ENCODE assay signal across 29 cellular contexts in genomic region chr6:163085426-163085825, GRCh38.
"Had no signal": no experiment of that assay in that cellular context is flagged by ENCODE, and none has a peak within 500 bp of the region (broad histone marks: within the 10 kb centered on the region; RNA-seq: fewer than 3 reads in every experiment).

No MANE protein-coding gene starts in this region.

- ATAC-seq: activated CD8-positive, alpha-beta T cell treated with anti-CD3 and anti-CD28 coated beads, Interleukin-2, amount 10 ng/mL, durations not matched to agents 7 days and 5 days; activated T-helper 17 cell treated with anti-CD3 and anti-CD28 coated beads, Interleukin-2, amount 50 U/mL, for 72 hours; effector memory CD8-positive, alpha-beta T cell; gastroesophageal sphincter; left lung; natural killer cell treated with Interleukin-12 subunit alpha and Interleukin-12 subunit beta and Interleukin-15 and Interleukin-18, amount 100 ng/mL, for 72 hours; stimulated activated naive B cell treated with anti-CD40 and anti-IgM and Interleukin-4, amounts not matched to agents 10 μg/mL and 1 μg/mL and 100 μg/mL, for 72 hours had no signal

- H3K36me3 ChIP-seq: adrenal gland, ascending aorta, brain microvascular endothelial cell, colonic mucosa, esophagus squamous epithelium, gastroesophageal sphincter, left lung, sigmoid colon, transverse colon, uterus, WERI-Rb-1 had no signal

- H3K27me3 Mint-ChIP-seq: activated naive CD8-positive, alpha-beta T cell; activated T-cell treated with anti-CD3 and anti-CD28 coated beads, Interleukin-2, amount 50 U/mL, for 24 hours; stimulated activated naive B cell treated with anti-CD40 and anti-IgM and Interleukin-4, amounts not matched to agents 10 μg/mL and 1 μg/mL and 100 μg/mL, for 72 hours had no signal

- H3K9me3 ChIP-seq: adrenal gland, ascending aorta, colonic mucosa, esophagus squamous epithelium, gastroesophageal sphincter, left lung, sigmoid colon, transverse colon, uterus had no signal

- H3K4me3 Mint-ChIP-seq: activated CD8-positive, alpha-beta T cell treated with anti-CD3 and anti-CD28 coated beads, Interleukin-2, amount 10 ng/mL, durations not matched to agents 7 days and 5 days; activated naive CD8-positive, alpha-beta T cell; activated T-cell treated with anti-CD3 and anti-CD28 coated beads, Interleukin-2, amount 50 U/mL, for 24 hours; activated T-helper 17 cell treated with anti-CD3 and anti-CD28 coated beads, Interleukin-2, amount 50 U/mL, for 72 hours; effector memory CD8-positive, alpha-beta T cell; immature natural killer cell; natural killer cell treated with Interleukin-12 subunit alpha and Interleukin-12 subunit beta and Interleukin-15 and Interleukin-18, amount 100 ng/mL, for 72 hours; stimulated activated naive B cell treated with anti-CD40 and anti-IgM and Interleukin-4, amounts not matched to agents 10 μg/mL and 1 μg/mL and 100 μg/mL, for 72 hours had no signal

- DNase-seq: activated CD4-positive, alpha-beta T cell treated with anti-CD3 and anti-CD28 coated beads for 1 hour; activated CD4-positive, alpha-beta T cell treated with anti-CD3 and anti-CD28 coated beads, Interleukin-2, amount 50 U/mL, for 1 hour; activated CD8-positive, alpha-beta T cell treated with anti-CD3 and anti-CD28 coated beads, Interleukin-2, amount 10 ng/mL, durations not matched to agents 7 days and 5 days; activated T-cell treated with anti-CD3 and anti-CD28 coated beads, Interleukin-2, amount 50 U/mL, for 24 hours; adrenal gland; brain microvascular endothelial cell; colonic mucosa; dorsolateral prefrontal cortex; effector memory CD8-positive, alpha-beta T cell; esophagus squamous epithelium; head of caudate nucleus; immature natural killer cell; left lung; mammary epithelial cell; nucleus accumbens; sigmoid colon; stimulated activated CD4-positive, alpha-beta T cell treated with anti-CD3 and anti-CD28 coated beads, Interleukin-2, amount 100 ng/mL, for 48 hours; stimulated activated CD8-positive, alpha-beta memory T cell treated with anti-CD3 and anti-CD28 coated beads, Interleukin-4, amount 100 ng/mL, for 48 hours; stimulated activated naive B cell treated with anti-CD40 and anti-IgM and Interleukin-4, amounts not matched to agents 10 μg/mL and 1 μg/mL and 100 μg/mL, for 72 hours; T-helper 1 cell; transverse colon; uterus; WERI-Rb-1 had no signal

- H3K27ac ChIP-seq: adrenal gland, ascending aorta, brain microvascular endothelial cell, colonic mucosa, dorsolateral prefrontal cortex, esophagus squamous epithelium, gastroesophageal sphincter, left lung, parathyroid adenoma, sigmoid colon, transverse colon, uterus, WERI-Rb-1 had no signal

- H3K27ac Mint-ChIP-seq: activated CD8-positive, alpha-beta T cell treated with anti-CD3 and anti-CD28 coated beads, Interleukin-2, amount 10 ng/mL, durations not matched to agents 7 days and 5 days; activated naive CD8-positive, alpha-beta T cell; activated T-cell treated with anti-CD3 and anti-CD28 coated beads, Interleukin-2, amount 50 U/mL, for 24 hours; activated T-helper 17 cell treated with anti-CD3 and anti-CD28 coated beads, Interleukin-2, amount 50 U/mL, for 72 hours; effector memory CD8-positive, alpha-beta T cell; immature natural killer cell; natural killer cell treated with Interleukin-12 subunit alpha and Interleukin-12 subunit beta and Interleukin-15 and Interleukin-18, amount 100 ng/mL, for 72 hours; stimulated activated naive B cell treated with anti-CD40 and anti-IgM and Interleukin-4, amounts not matched to agents 10 μg/mL and 1 μg/mL and 100 μg/mL, for 72 hours had no signal

- H3K79me2 ChIP-seq: parathyroid adenoma had no signal

- H3K4me1 Mint-ChIP-seq: immature natural killer cell; stimulated activated naive B cell treated with anti-CD40 and anti-IgM and Interleukin-4, amounts not matched to agents 10 μg/mL and 1 μg/mL and 100 μg/mL, for 72 hours had no signal

- H3K27me3 ChIP-seq: adrenal gland, ascending aorta, brain microvascular endothelial cell, colonic mucosa, dorsolateral prefrontal cortex, esophagus squamous epithelium, gastroesophageal sphincter, left lung, sigmoid colon, transverse colon, uterus had no signal

- H3K9ac ChIP-seq: parathyroid adenoma had no signal

- H3K36me3 Mint-ChIP-seq: activated naive CD8-positive, alpha-beta T cell; natural killer cell treated with Interleukin-12 subunit alpha and Interleukin-12 subunit beta and Interleukin-15 and Interleukin-18, amount 100 ng/mL, for 72 hours; stimulated activated naive B cell treated with anti-CD40 and anti-IgM and Interleukin-4, amounts not matched to agents 10 μg/mL and 1 μg/mL and 100 μg/mL, for 72 hours had no signal

- H3K4me3 ChIP-seq: adrenal gland, ascending aorta, colonic mucosa, dorsolateral prefrontal cortex, esophagus squamous epithelium, gastroesophageal sphincter, left lung, sigmoid colon, transverse colon, uterus had no signal

- H3K9me3 Mint-ChIP-seq: activated T-cell treated with anti-CD3 and anti-CD28 coated beads, Interleukin-2, amount 50 U/mL, for 24 hours had no signal

- H3K4me1 ChIP-seq: adrenal gland, ascending aorta, colonic mucosa, esophagus squamous epithelium, gastroesophageal sphincter, left lung, sigmoid colon, uterus had no signal
